Comparison of ENCODE assay signal across 17 cellular contexts in genomic region chr9:99430301-99430700, GRCh38.
DNase-seq lines count a peak whose midpoint lies in the region; ATAC-seq and TF ChIP-seq lines count a peak whose summit lies in the region.
"Had no signal": no experiment of that assay in that cellular context is flagged by ENCODE, and none has a peak within 500 bp of the region (broad histone marks: within the 10 kb centered on the region; RNA-seq: fewer than 3 reads in every experiment).

No MANE protein-coding gene starts in this region.

- peak; percentile 95 for DNase-seq in HT1080 (ENCODE audit: low read depth)
- peak; percentile 38 for DNase-seq in SKM-1 treated with dmso at 0.1 percent for 144 hours (lab: John Stamatoyannopoulos, UW; ENCODE audit: unreplicated experiment)
- DNase-seq in fibroblast of mammary gland (ENCODE audit: low read depth), result peak; percentile 94
- peak; percentile 56 for DNase-seq in stromal cell of bone marrow (ENCODE audit: low read depth)
- no peak for DNase-seq in stimulated activated CD4-positive, alpha-beta T cell treated with anti-CD3 and anti-CD28 coated beads, Interleukin-15, amount 100 ng/mL, for 24 hours
- no peak for DNase-seq in HAP-1 (ENCODE audit: low spot score in 2 of 2)
- DNase-seq: activated CD8-positive, alpha-beta memory T cell treated with anti-CD3 and anti-CD28 coated beads, Interleukin-2, amount 10 ng/mL, durations not matched to agents 7 days and 5 days; activated naive CD4-positive, alpha-beta T cell treated with Interleukin-2 at 50 U/mL for 16 hours; heart right ventricle; left colon; natural killer cell; NCI-H187 treated with DMSO at 0.1 percent for 48 hours; NCI-H774; SHP77 treated with DMSO at 0.1 percent for 48 hours; stimulated activated CD4-positive, alpha-beta T cell treated with anti-CD3 and anti-CD28 coated beads, Interleukin-4, amount 100 ng/mL, for 1 hour had no signal

- H3K4me3 ChIP-seq in fibroblast of mammary gland (ENCODE audit: control insufficient read depth, low read depth, low read length) (no peak overlapping the region), HAP-1 (no peak overlapping the region)
- H3K4me3 ChIP-seq: heart right ventricle had no signal

- H3K36me3 ChIP-seq in HAP-1 (replicated peaks), result no peaks in the 10 kb centered on the region
- H3K36me3 ChIP-seq: heart right ventricle had no signal

- H3K9me3 ChIP-seq in HAP-1, result no peaks in the 10 kb centered on the region

- no peaks in the 10 kb centered on the region for H3K4me1 ChIP-seq in HAP-1

- peaks cover 7% of the 10 kb centered on the region; the same call in 1 of the 2 replicates for H3K27me3 ChIP-seq in HAP-1 (ENCODE audit: low read depth)
- H3K27me3 ChIP-seq: heart right ventricle had no signal

- ATAC-seq in HG03565 (IDR thresholded peaks at IDR 0.05; ENCODE audit: unreplicated experiment) (no peak), GM18511 (IDR thresholded peaks at IDR 0.05; ENCODE audit: unreplicated experiment) (no peak)
- ATAC-seq: activated CD8-positive, alpha-beta memory T cell treated with anti-CD3 and anti-CD28 coated beads, Interleukin-2, amount 10 ng/mL, durations not matched to agents 7 days and 5 days; left colon; natural killer cell had no signal

- in situ Hi-C loops in HAP-1 (cut with MboI; ENCODE audit: low sequenced_read_pairs), result no loop called here

- TF ChIP-seq CTCF in fibroblast of mammary gland (conservative IDR thresholded peaks at IDR 0.05; ENCODE audit: control insufficient read depth, insufficient read depth, low read depth, low read length), result no peak

Comparison
In these comparisons a context has a peak if more than half of its experiments do, and no peak if none do; other contexts are left out.
1. DNase-seq: peak in HT1080 (single experiment), SKM-1 treated with dmso at 0.1 percent for 144 hours (single experiment), fibroblast of mammary gland (single experiment) and stromal cell of bone marrow (single experiment); none in stimulated activated CD4-positive, alpha-beta T cell treated with anti-CD3 and anti-CD28 coated beads, Interleukin-15, amount 100 ng/mL, for 24 hours (single experiment) and HAP-1 (0 of 2).